Comparison of ENCODE assay signal across 1 cellular context in the genomic region with DNA sequence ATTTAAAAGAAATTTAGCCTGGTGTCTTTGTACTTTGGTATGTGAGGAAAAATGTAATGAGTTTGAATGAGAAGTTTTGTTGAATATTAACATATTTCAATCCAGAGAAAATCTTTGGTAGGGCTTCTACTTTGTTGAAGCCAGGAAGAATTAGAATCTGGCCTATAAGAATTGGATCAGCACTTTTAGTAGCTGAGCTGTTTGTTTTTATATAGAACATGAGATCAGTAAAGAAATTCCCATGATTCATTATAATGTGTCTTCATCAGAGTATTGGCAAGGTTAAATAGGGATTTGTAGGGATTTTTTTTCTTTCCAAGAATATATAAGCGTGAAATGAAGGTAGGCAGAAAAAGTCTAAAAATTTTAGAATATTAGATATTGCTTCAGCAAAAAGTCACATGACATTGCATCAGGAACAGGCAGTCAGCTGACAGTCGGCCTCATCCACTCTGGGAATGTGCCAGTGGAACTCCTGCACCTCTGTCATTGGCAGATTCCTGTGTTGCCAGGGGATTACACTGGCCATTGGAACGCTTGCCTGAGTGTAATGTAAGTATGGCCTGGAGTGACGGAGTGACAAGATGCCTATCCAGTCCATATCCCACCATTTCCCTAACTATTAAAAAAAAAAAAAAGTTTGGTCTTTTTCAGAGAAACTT.
TF ChIP-seq lines count a peak whose summit lies in the region.

No MANE protein-coding gene starts in this region.

TF ChIP-seq in SK-N-SH treated with all-trans-retinoic acid at 6 μM for 48 hours, 23 proteins besides CTCF, POLR2A, EP300 and RAD21 (continued from another document):
- TF ChIP-seq, protein P1, sequence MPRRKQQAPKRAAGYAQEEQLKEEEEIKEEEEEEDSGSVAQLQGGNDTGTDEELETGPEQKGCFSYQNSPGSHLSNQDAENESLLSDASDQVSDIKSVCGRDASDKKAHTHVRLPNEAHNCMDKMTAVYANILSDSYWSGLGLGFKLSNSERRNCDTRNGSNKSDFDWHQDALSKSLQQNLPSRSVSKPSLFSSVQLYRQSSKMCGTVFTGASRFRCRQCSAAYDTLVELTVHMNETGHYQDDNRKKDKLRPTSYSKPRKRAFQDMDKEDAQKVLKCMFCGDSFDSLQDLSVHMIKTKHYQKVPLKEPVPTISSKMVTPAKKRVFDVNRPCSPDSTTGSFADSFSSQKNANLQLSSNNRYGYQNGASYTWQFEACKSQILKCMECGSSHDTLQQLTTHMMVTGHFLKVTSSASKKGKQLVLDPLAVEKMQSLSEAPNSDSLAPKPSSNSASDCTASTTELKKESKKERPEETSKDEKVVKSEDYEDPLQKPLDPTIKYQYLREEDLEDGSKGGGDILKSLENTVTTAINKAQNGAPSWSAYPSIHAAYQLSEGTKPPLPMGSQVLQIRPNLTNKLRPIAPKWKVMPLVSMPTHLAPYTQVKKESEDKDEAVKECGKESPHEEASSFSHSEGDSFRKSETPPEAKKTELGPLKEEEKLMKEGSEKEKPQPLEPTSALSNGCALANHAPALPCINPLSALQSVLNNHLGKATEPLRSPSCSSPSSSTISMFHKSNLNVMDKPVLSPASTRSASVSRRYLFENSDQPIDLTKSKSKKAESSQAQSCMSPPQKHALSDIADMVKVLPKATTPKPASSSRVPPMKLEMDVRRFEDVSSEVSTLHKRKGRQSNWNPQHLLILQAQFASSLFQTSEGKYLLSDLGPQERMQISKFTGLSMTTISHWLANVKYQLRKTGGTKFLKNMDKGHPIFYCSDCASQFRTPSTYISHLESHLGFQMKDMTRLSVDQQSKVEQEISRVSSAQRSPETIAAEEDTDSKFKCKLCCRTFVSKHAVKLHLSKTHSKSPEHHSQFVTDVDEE (CRISPR knock-in tag; IDR thresholded peaks at IDR 0.05): no peak
- TF ChIP-seq RARB (CRISPR knock-in tag; IDR thresholded peaks at IDR 0.05) (no peak), ZNF565 (CRISPR knock-in tag; conservative IDR thresholded peaks at IDR 0.05; ENCODE audit: low read depth) (no peak), ISL1 (CRISPR knock-in tag; IDR thresholded peaks at IDR 0.05) (no peak), ZC3H10 (CRISPR knock-in tag; IDR thresholded peaks at IDR 0.05) (no peak)
- TF ChIP-seq, protein P2, sequence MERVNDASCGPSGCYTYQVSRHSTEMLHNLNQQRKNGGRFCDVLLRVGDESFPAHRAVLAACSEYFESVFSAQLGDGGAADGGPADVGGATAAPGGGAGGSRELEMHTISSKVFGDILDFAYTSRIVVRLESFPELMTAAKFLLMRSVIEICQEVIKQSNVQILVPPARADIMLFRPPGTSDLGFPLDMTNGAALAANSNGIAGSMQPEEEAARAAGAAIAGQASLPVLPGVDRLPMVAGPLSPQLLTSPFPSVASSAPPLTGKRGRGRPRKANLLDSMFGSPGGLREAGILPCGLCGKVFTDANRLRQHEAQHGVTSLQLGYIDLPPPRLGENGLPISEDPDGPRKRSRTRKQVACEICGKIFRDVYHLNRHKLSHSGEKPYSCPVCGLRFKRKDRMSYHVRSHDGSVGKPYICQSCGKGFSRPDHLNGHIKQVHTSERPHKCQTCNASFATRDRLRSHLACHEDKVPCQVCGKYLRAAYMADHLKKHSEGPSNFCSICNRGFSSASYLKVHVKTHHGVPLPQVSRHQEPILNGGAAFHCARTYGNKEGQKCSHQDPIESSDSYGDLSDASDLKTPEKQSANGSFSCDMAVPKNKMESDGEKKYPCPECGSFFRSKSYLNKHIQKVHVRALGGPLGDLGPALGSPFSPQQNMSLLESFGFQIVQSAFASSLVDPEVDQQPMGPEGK (CRISPR knock-in tag; IDR thresholded peaks at IDR 0.05; ENCODE audit: borderline replicate concordance): no peak
